In the genomic region with DNA sequence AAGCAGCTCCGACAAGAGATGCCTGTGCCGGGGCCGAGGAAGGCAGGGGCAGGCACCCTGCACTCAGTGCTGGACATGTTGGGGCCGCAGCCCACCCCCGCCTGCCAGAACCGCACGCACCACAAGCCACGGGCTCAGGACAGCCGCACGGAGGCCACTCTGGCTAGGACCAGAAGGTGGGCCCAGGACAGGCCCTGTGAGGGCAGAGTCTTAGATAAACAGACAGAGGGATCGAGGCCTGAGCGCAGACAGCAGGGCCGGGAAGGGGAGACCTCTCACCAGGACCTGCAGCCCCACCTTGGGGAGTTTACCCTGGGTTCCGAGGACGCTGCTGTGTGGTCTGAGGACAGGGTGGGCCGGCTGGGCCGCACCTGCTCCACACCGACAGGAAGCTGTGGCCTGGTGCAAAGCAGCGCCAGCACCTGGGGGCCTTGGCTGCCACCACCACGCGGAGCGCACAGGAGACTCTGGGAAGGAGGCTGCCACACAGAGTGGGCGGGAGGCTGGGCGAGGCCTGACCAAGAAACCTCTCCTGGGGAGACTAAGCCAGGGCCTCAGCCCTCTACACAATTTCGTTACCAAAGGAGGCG, we compare ENCODE assay signal across 1 cellular context.
TF ChIP-seq lines count a peak whose summit lies in the region.

No MANE protein-coding gene starts in this region.

TF ChIP-seq in HepG2, 621 proteins besides CTCF, POLR2A, EP300 and RAD21:
- TF ChIP-seq, protein P1, sequence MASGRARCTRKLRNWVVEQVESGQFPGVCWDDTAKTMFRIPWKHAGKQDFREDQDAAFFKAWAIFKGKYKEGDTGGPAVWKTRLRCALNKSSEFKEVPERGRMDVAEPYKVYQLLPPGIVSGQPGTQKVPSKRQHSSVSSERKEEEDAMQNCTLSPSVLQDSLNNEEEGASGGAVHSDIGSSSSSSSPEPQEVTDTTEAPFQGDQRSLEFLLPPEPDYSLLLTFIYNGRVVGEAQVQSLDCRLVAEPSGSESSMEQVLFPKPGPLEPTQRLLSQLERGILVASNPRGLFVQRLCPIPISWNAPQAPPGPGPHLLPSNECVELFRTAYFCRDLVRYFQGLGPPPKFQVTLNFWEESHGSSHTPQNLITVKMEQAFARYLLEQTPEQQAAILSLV (CRISPR knock-in tag; IDR thresholded peaks at IDR 0.05; ENCODE audit: borderline replicate concordance): 0 out of 2 replicates have a peak, but pooled peaks have one; percentile 32
- TF ChIP-seq MYNN (CRISPR knock-in tag; IDR thresholded peaks at IDR 0.05; ENCODE audit: low read depth) (no peak), ZNF670 (CRISPR knock-in tag; IDR thresholded peaks at IDR 0.05; ENCODE audit: borderline replicate concordance) (no peak), CENPT (CRISPR knock-in tag; IDR thresholded peaks at IDR 0.05; ENCODE audit: low read depth) (no peak), ARNTL (CRISPR knock-in tag; IDR thresholded peaks at IDR 0.05) (no peak), SNAI1 (CRISPR knock-in tag; IDR thresholded peaks at IDR 0.05; ENCODE audit: borderline replicate concordance) (no peak), NCOA5 (CRISPR knock-in tag; IDR thresholded peaks at IDR 0.05) (no peak), ZBTB3 (CRISPR knock-in tag; IDR thresholded peaks at IDR 0.05; ENCODE audit: borderline replicate concordance, low read depth) (no peak), ZMYM2 (CRISPR knock-in tag; IDR thresholded peaks at IDR 0.05) (no peak), KLF11 (CRISPR knock-in tag; IDR thresholded peaks at IDR 0.05) (no peak), HNRNPLL (IDR thresholded peaks at IDR 0.05; ENCODE audit: low read depth, low read length, poor library complexity, severe bottlenecking) (peak; percentile 0)
- TF ChIP-seq, protein P2, sequence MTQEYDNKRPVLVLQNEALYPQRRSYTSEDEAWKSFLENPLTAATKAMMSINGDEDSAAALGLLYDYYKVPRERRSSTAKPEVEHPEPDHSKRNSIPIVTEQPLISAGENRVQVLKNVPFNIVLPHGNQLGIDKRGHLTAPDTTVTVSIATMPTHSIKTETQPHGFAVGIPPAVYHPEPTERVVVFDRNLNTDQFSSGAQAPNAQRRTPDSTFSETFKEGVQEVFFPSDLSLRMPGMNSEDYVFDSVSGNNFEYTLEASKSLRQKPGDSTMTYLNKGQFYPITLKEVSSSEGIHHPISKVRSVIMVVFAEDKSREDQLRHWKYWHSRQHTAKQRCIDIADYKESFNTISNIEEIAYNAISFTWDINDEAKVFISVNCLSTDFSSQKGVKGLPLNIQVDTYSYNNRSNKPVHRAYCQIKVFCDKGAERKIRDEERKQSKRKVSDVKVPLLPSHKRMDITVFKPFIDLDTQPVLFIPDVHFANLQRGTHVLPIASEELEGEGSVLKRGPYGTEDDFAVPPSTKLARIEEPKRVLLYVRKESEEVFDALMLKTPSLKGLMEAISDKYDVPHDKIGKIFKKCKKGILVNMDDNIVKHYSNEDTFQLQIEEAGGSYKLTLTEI (CRISPR knock-in tag; conservative IDR thresholded peaks at IDR 0.05): no peak
